In genomic region chr11:130431337-130431773, GRCh38 we compare ENCODE assay signal across 9 cellular contexts. TPM values are rescaled to one million over a fixed set of nuclear protein-coding genes. Genes with fewer than 3 reads are reported as not detected.
A peak's percentile ranks its signal among the peaks of the same experiment; 100 is the strongest.
DNase-seq lines count a peak whose midpoint lies in the region; ATAC-seq and TF ChIP-seq lines count a peak whose summit lies in the region.
"Had no signal": no experiment of that assay in that cellular context is flagged by ENCODE, and none has a peak within 500 bp of the region (broad histone marks: within the 10 kb centered on the region; RNA-seq: fewer than 3 reads in every experiment).

No MANE protein-coding gene starts in this region.

- WGBS in lower leg skin, 2 donors = 12 to 23% methylated on average over 10 of the region's 10 CpGs

- intact Hi-C loops in colonic mucosa (cut with DNase I) = loop anchor here (10.0 kb wide), 1 partner anchor 463 kb away; no protein-coding TSS in a partner anchor
- intact Hi-C loops in lower leg skin (cut with DNase I; ENCODE audit: low total_unique reads) = loop anchor here (5.0 kb wide), 1 partner anchor 1411 kb away; no protein-coding TSS in a partner anchor

- peak; percentile 37 to 85 (median 59) for DNase-seq in NCI-H1417 (lab: John Stamatoyannopoulos, UW)
- no peak for DNase-seq in NCI-H1417 treated with DMSO at 0.1 percent for 48 hours (lab: John Stamatoyannopoulos, UW)
- DNase-seq in NCI-H2196 treated with DMSO at 0.1 percent for 48 hours (lab: John Stamatoyannopoulos, UW; ENCODE audit: unreplicated experiment) = peak; percentile 17
- peak; percentile 37 to 67 for DNase-seq in activated CD4-positive, alpha-beta T cell treated with anti-CD3 and anti-CD28 coated beads for 4 hours
- DNase-seq in colonic mucosa = peak; percentile 80
- peak; percentile 74 to 94 for DNase-seq in lower leg skin (ENCODE audit: low spot score in 2 of 2)
- peak; percentile 26 for DNase-seq in stimulated activated CD8-positive, alpha-beta memory T cell treated with anti-CD3 and anti-CD28 coated beads, Interleukin-12 subunit alpha, Interleukin-12 subunit beta, amount 100 ng/mL, for 24 hours (ENCODE audit: extremely low read depth)

- H3K4me1 ChIP-seq in colonic mucosa = no peaks in the 10 kb centered on the region

- peak; percentile 68 for ATAC-seq in HG02678 (IDR thresholded peaks at IDR 0.05; ENCODE audit: unreplicated experiment)

- H3K4me3 ChIP-seq in colonic mucosa = no peak overlapping the region
- H3K4me3 ChIP-seq in lower leg skin (ENCODE audit: low read depth, poor library complexity, severe bottlenecking) = no peak overlapping the region
- H3K4me3 ChIP-seq: BLaER1 had no signal

- TF ChIP-seq POLR2A in lower leg skin (IDR thresholded peaks at IDR 0.05) = no peak

- TF ChIP-seq CTCF in colonic mucosa (IDR thresholded peaks at IDR 0.05) (peak; percentile 38), lower leg skin (IDR thresholded peaks at IDR 0.05) (no peak)

- H3K9ac ChIP-seq in colonic mucosa (ENCODE audit: low read depth in 2 of 2, low read length in 2 of 2) = no peak overlapping the region
- H3K9ac ChIP-seq: BLaER1 had no signal

- H3K27ac ChIP-seq in colonic mucosa = no peak overlapping the region
- H3K27ac ChIP-seq: BLaER1 had no signal

- H3K36me3 ChIP-seq in colonic mucosa = no peaks in the 10 kb centered on the region
- H3K36me3 ChIP-seq: BLaER1 had no signal

- H3K27me3 ChIP-seq in colonic mucosa = peaks cover 32% of the 10 kb centered on the region

- no peaks in the 10 kb centered on the region for H3K9me3 ChIP-seq in colonic mucosa
- H3K9me3 ChIP-seq: BLaER1 had no signal

RNA-seq across cellular contexts. Expression of gene ADAMTS8, which starts 2.9 kb away (rescaled TPM):
- 10 to 100 TPM in 1 of 2 donors, under 1 TPM in 1; 0.42 to 12.2 TPM for total RNA-seq in colonic mucosa
- total RNA-seq in lower leg skin = 1 to 10 TPM in 1 of 4 donors, under 1 TPM in 2, not detected in 1; 0.15 to 1.4 (median 0.81) TPM

RNA-seq across cellular contexts. Expression of gene ADAMTS15, which starts 17.1 kb away (rescaled TPM):
- total RNA-seq in colonic mucosa (1 to 10 TPM; 4.0 to 9.9 TPM), lower leg skin (10 to 100 TPM in 1 of 4 donors, 1 to 10 TPM in 3; 2.5 to 11.1 (median 5.1) TPM)
